Comparison of ENCODE assay signal across 8 cellular contexts in the genomic region with DNA sequence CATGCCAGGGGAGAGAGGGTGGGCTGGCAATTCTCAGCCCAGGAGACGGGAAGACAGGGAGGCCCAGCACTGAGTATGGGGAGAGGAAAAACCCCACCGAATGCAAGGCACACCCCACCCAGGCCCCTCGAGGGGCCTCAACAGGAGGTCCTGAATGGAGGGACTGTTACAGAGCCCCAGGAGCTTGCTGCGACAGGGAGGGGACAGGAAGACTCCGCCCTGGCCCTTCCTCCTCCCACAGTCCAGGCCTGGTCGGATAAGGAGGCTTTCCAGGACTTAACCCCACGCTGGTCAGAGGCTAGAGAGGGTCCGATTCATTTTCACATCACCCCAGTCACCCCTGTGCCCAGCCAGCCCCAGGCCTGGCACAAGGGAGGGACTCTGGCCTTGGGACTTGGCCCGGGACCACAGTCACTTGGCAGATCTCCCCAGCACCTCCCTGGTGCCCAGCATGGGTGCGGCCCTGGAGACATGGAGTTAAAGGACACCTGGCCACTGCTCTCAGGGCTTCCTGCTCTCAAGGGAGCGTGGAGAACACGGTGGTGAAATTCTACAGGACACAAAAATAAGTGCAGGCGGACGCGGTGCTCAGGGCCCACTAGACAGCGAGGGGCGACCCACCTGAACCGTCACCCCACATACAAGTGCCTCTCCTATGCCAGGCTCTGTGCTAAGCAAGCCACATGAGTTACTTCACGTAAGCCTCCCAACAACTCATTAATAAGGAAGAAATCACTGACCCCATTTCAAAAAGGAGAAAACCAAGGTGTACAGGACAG. TPM values are rescaled to one million over a fixed set of nuclear protein-coding genes. Genes with fewer than 3 reads are reported as not detected.
A peak's percentile ranks its signal among the peaks of the same experiment; 100 is the strongest.
DNase-seq lines count a peak whose midpoint lies in the region; ATAC-seq and TF ChIP-seq lines count a peak whose summit lies in the region.

No MANE protein-coding gene starts in this region.

- H3K4me3 Mint-ChIP-seq in naive thymus-derived CD4-positive, alpha-beta T cell: peak overlapping the region; percentile 55 to 89 (median 73)

- H3K4me3 ChIP-seq in SJCRH30 (peak overlapping the region; percentile 83), epithelial cell of esophagus (ENCODE audit: low read length) (peak overlapping the region; percentile 88)
- no peak overlapping the region for H3K4me3 ChIP-seq in naive thymus-derived CD4-positive, alpha-beta T cell (ENCODE audit: low read length)

- CTCF ChIA-PET in naive thymus-derived CD4-positive, alpha-beta T cell (lab: Charles Lee): no interaction called here

- peaks cover 9% of the 10 kb centered on the region; the same call in 1 of the 2 replicates for H3K4me1 ChIP-seq in SJCRH30
- H3K4me1 ChIP-seq in naive thymus-derived CD4-positive, alpha-beta T cell (ENCODE audit: control insufficient read depth in 2 of 2, insufficient read depth in 2 of 2, low read length in 2 of 2): peaks cover 12 to 18% of the 10 kb centered on the region in 2 donors

- H3K27me3 ChIP-seq in SJCRH30: no peaks in the 10 kb centered on the region
- no peaks in the 10 kb centered on the region for H3K27me3 ChIP-seq in naive thymus-derived CD4-positive, alpha-beta T cell (ENCODE audit: control insufficient read depth in 2 of 2, insufficient read depth in 2 of 2, low read length in 2 of 2)

- in situ Hi-C loops in G401 (cut with HindIII; ENCODE audit: low sequenced_read_pairs): no loop called here

- DNase-seq in G401 (ENCODE audit: low spot score) (peak; percentile 82), SJCRH30 (peak; percentile 57 to 73), epithelial cell of esophagus (ENCODE audit: low read depth) (no peak), NCI-H524 treated with DMSO at 0.1 percent for 48 hours (lab: John Stamatoyannopoulos, UW) (no peak)
- DNase-seq in naive thymus-derived CD4-positive, alpha-beta T cell: no peak
- no peak for DNase-seq in effector CD8-positive, alpha-beta T cell (lab: John Stamatoyannopoulos, UW)
- no peak for DNase-seq in activated effector memory CD4-positive, alpha-beta T cell treated with anti-CD3 and anti-CD28 coated beads, Interleukin-2, amount 50 U/mL, for 16 hours

- no peak for ATAC-seq in naive thymus-derived CD4-positive, alpha-beta T cell
- ATAC-seq in GM19467 (IDR thresholded peaks at IDR 0.05; ENCODE audit: unreplicated experiment): no peak

- intact Hi-C loops in naive thymus-derived CD4-positive, alpha-beta T cell (cut with micrococcal nuclease): loop anchor here (5.0 kb wide), 4 partner anchors 45 to 350 kb away; a partner anchor contains a TSS

- H3K27ac Mint-ChIP-seq in naive thymus-derived CD4-positive, alpha-beta T cell: peak overlapping the region in 8 of 9 donors; percentile 32 to 86 (median 59)

- H3K27me3 Mint-ChIP-seq in naive thymus-derived CD4-positive, alpha-beta T cell: no peaks in the 10 kb centered on the region

- no peaks in the 10 kb centered on the region for H3K9me3 Mint-ChIP-seq in naive thymus-derived CD4-positive, alpha-beta T cell

- POLR2A ChIA-PET in naive thymus-derived CD4-positive, alpha-beta T cell (lab: Charles Lee): no interaction called here

- no peak for TF ChIP-seq CTCF in epithelial cell of esophagus (IDR thresholded peaks at IDR 0.05; ENCODE audit: insufficient read depth, low read depth, low read length, missing control alignments)

- peaks cover 0 to 6% (median 0%) of the 10 kb centered on the region in 5 donors for H3K36me3 Mint-ChIP-seq in naive thymus-derived CD4-positive, alpha-beta T cell

- no peaks in the 10 kb centered on the region for H3K9me3 ChIP-seq in SJCRH30 (replicated peaks)
- no peaks in the 10 kb centered on the region for H3K9me3 ChIP-seq in naive thymus-derived CD4-positive, alpha-beta T cell (ENCODE audit: control insufficient read depth in 2 of 3, low read length in 3 of 3)

- peaks cover 21 to 48% (median 24%) of the 10 kb centered on the region in 7 donors for H3K4me1 Mint-ChIP-seq in naive thymus-derived CD4-positive, alpha-beta T cell

- peak overlapping the region; percentile 63 for H3K27ac ChIP-seq in SJCRH30
- no peak overlapping the region for H3K27ac ChIP-seq in naive thymus-derived CD4-positive, alpha-beta T cell (ENCODE audit: low read depth, low read length)

- H3K36me3 ChIP-seq in SJCRH30: peaks cover 6% of the 10 kb centered on the region; the same call in 1 of the 2 replicates
- H3K36me3 ChIP-seq in naive thymus-derived CD4-positive, alpha-beta T cell (ENCODE audit: control insufficient read depth in 2 of 3, insufficient read depth in 3 of 3, low read length in 3 of 3): no peaks in the 10 kb centered on the region

RNA-seq across cellular contexts. Expression of a gene that starts 44.8 kb away (rescaled TPM):
- 2.8 and 11.2 TPM in 2 replicates for total RNA-seq in G401 (2014; rRNA removed; shearing (Covaris generic))
- 3.6 and 5.2 TPM in 2 replicates for total RNA-seq in SJCRH30 (2014; rRNA removed; shearing (Covaris generic))
- 10 to 100 TPM in 4 of 5 experiments, 1 to 10 TPM in 1; 6.7 to 17.8 (median 14.1) TPM for total RNA-seq in naive thymus-derived CD4-positive, alpha-beta T cell
- polyA plus RNA-seq in naive thymus-derived CD4-positive, alpha-beta T cell: 1 to 10 TPM; 3.0 to 3.3 TPM

Comparison
In these comparisons a context has a peak if more than half of its experiments do, and no peak if none do; other contexts are left out.
1. DNase-seq: peak in G401 (single experiment) and SJCRH30 (2 of 2); none in epithelial cell of esophagus (single experiment), naive thymus-derived CD4-positive, alpha-beta T cell (0 of 9), effector CD8-positive, alpha-beta T cell (single experiment), activated effector memory CD4-positive, alpha-beta T cell treated with anti-CD3 and anti-CD28 coated beads, Interleukin-2, amount 50 U/mL, for 16 hours (single experiment) and NCI-H524 treated with DMSO at 0.1 percent for 48 hours (single experiment).